1 cellular context compared by ENCODE assay signal in genomic region chr2:201833796-201834195, GRCh38.
TF ChIP-seq lines count a peak whose summit lies in the region.

No MANE protein-coding gene starts in this region.

TF ChIP-seq in HCT116, 20 proteins besides CTCF, POLR2A, EP300 and RAD21 (continued from another document):
- no peak for TF ChIP-seq YY1 (IDR thresholded peaks at IDR 0.05; ENCODE audit: extremely low read depth, insufficient replicate concordance, low read depth, low read length)
